In genomic region chr10:92052088-92052487, GRCh38 we compare ENCODE assay signal across 15 cellular contexts.
"Had no signal": no experiment of that assay in that cellular context is flagged by ENCODE, and none has a peak within 500 bp of the region (broad histone marks: within the 10 kb centered on the region; RNA-seq: fewer than 3 reads in every experiment).

No MANE protein-coding gene starts in this region.

- DNase-seq: activated CD4-positive, alpha-beta T cell treated with anti-CD3 and anti-CD28 coated beads, Interleukin-2, amount 50 U/mL, for 48 hours; activated CD8-positive, alpha-beta memory T cell treated with anti-CD3 and anti-CD28 coated beads, Interleukin-2, amount 10 ng/mL, durations not matched to agents 7 days and 5 days; activated naive CD4-positive, alpha-beta T cell treated with anti-CD3 and anti-CD28 coated beads, Interleukin-2, amount 10 ng/mL, durations not matched to agents 7 days and 5 days; activated T-cell treated with anti-CD3 and anti-CD28 coated beads, Interleukin-2, amount 50 U/mL, for 1 hour; colonic mucosa; hippocampal formation; ovary; T-helper 9 cell; tibial artery; WERI-Rb-1 had no signal

- H3K9me3 Mint-ChIP-seq: activated naive CD4-positive, alpha-beta T cell treated with anti-CD3 and anti-CD28 coated beads, Interleukin-2, amount 10 ng/mL, durations not matched to agents 7 days and 5 days; activated T-helper 2 cell treated with anti-CD3 and anti-CD28 coated beads, Interferon-gamma antibody, Interleukin-2, Interleukin-4, amounts not matched to agents 10 μg/mL and 5 μg/mL and 100 μg/mL, durations not matched to agents 14 hours and 24 hours and 36 hours; neural crest cell; stimulated activated effector memory CD8-positive, alpha-beta T cell treated with anti-CD3 and anti-CD28 coated beads, Interleukin-12 subunit alpha, Interleukin-12 subunit beta, amount 100 ng/mL, for 72 hours had no signal

- H3K4me3 Mint-ChIP-seq: activated CD8-positive, alpha-beta memory T cell treated with anti-CD3 and anti-CD28 coated beads, Interleukin-2, amount 10 ng/mL, durations not matched to agents 7 days and 5 days; activated naive CD4-positive, alpha-beta T cell treated with anti-CD3 and anti-CD28 coated beads, Interleukin-2, amount 10 ng/mL, durations not matched to agents 7 days and 5 days; neural crest cell; stimulated activated effector memory CD8-positive, alpha-beta T cell treated with anti-CD3 and anti-CD28 coated beads, Interleukin-12 subunit alpha, Interleukin-12 subunit beta, amount 100 ng/mL, for 72 hours had no signal

- H3K27me3 ChIP-seq: colonic mucosa, ovary, tibial artery had no signal

- H3K4me3 ChIP-seq: colonic mucosa, ovary, tibial artery had no signal

- ATAC-seq: activated CD8-positive, alpha-beta memory T cell treated with anti-CD3 and anti-CD28 coated beads, Interleukin-2, amount 10 ng/mL, durations not matched to agents 7 days and 5 days; esophagus mucosa; stimulated activated effector memory CD8-positive, alpha-beta T cell treated with anti-CD3 and anti-CD28 coated beads, Interleukin-12 subunit alpha, Interleukin-12 subunit beta, amount 100 ng/mL, for 72 hours had no signal

- FAIRE-seq: keratinocyte had no signal

- H3K27me3 Mint-ChIP-seq: activated CD8-positive, alpha-beta memory T cell treated with anti-CD3 and anti-CD28 coated beads, Interleukin-2, amount 10 ng/mL, durations not matched to agents 7 days and 5 days; activated naive CD4-positive, alpha-beta T cell treated with anti-CD3 and anti-CD28 coated beads, Interleukin-2, amount 10 ng/mL, durations not matched to agents 7 days and 5 days had no signal

- H3K9me3 ChIP-seq: colonic mucosa, ovary, tibial artery had no signal

- H3K4me1 ChIP-seq: colonic mucosa, tibial artery had no signal

- H3K36me3 ChIP-seq: colonic mucosa, ovary, WERI-Rb-1 had no signal

- H3K27ac Mint-ChIP-seq: activated CD8-positive, alpha-beta memory T cell treated with anti-CD3 and anti-CD28 coated beads, Interleukin-2, amount 10 ng/mL, durations not matched to agents 7 days and 5 days; activated naive CD4-positive, alpha-beta T cell treated with anti-CD3 and anti-CD28 coated beads, Interleukin-2, amount 10 ng/mL, durations not matched to agents 7 days and 5 days; activated T-helper 2 cell treated with anti-CD3 and anti-CD28 coated beads, Interferon-gamma antibody, Interleukin-2, Interleukin-4, amounts not matched to agents 10 μg/mL and 5 μg/mL and 100 μg/mL, durations not matched to agents 14 hours and 24 hours and 36 hours had no signal

- H3K27ac ChIP-seq: colonic mucosa, ovary, tibial artery, WERI-Rb-1 had no signal

- H3K36me3 Mint-ChIP-seq: activated naive CD4-positive, alpha-beta T cell treated with anti-CD3 and anti-CD28 coated beads, Interleukin-2, amount 10 ng/mL, durations not matched to agents 7 days and 5 days; stimulated activated effector memory CD8-positive, alpha-beta T cell treated with anti-CD3 and anti-CD28 coated beads, Interleukin-12 subunit alpha, Interleukin-12 subunit beta, amount 100 ng/mL, for 72 hours had no signal
